In the genomic region with DNA sequence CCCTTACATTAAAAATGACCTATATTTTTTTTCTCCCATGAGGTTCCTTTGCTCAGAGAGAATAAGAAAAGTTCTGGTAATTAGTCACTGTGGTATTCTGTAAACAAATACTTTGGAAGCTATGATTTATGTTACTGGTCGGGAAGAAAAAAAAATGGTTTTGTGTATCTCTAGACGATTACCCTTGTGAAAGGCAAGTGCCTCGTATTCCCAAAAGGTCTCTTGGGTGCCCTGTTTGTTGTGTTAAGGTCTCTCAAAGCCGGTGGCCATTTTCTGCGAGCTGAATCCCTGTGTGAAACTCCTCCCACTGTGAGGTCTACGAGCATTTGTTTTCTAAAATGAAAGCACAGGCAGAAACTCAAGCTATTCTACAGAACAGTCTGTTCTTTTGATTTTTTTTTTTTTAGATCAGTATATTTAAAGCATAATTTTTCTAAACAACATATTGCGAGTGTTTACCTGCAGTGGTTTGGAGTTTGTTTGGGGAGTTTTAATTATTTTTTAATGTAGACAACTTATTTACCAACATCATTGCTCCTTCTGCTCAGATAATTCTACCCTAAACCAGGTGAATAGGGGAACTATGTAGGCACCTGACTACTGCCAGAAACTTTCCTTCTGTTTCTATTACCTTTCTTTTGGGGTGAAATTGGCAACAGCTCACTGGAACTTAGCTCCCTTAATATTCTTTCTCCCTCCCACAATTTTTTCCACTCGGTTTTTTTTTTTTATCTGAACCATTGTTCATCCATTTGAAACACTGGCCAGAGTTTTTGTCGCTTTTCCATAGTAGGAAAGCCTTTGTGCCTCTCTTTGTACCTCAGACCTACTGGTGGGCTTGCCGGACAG, we compare ENCODE assay signal across 1 cellular context.
TF ChIP-seq lines count a peak whose summit lies in the region.

No MANE protein-coding gene starts in this region.

TF ChIP-seq in GM12878, 131 proteins besides CTCF, POLR2A, EP300 and RAD21 (continued from another document and continues in another):
- TF ChIP-seq SUZ12 (IDR thresholded peaks at IDR 0.05; ENCODE audit: unreplicated experiment) (no peak), RELB (IDR thresholded peaks at IDR 0.05; ENCODE audit: low read depth) (peak; percentile 72; the same call in 1 of the 2 replicates), ZZZ3 (IDR thresholded peaks at IDR 0.05; ENCODE audit: control insufficient read depth, insufficient read length, low read depth) (no peak), ATF3 (IDR thresholded peaks at IDR 0.05; ENCODE audit: borderline replicate concordance, extremely low read depth, low read depth, low read length) (no peak), POU2F2 (IDR thresholded peaks at IDR 0.05; ENCODE audit: borderline replicate concordance, low read depth, low read length) (no peak), RBBP5 (conservative IDR thresholded peaks at IDR 0.05) (no peak), MEF2A (IDR thresholded peaks at IDR 0.05; ENCODE audit: insufficient read depth, low read depth, low read length) (no peak), BRCA1 (IDR thresholded peaks at IDR 0.05; ENCODE audit: low read depth, low read length) (no peak), NRF1 (conservative IDR thresholded peaks at IDR 0.05; ENCODE audit: low read depth, low read length) (no peak), FOXK2 (IDR thresholded peaks at IDR 0.05) (no peak), NFIC (IDR thresholded peaks at IDR 0.05; ENCODE audit: low read depth, low read length) (peak; percentile 46; the same call in 1 of the 2 replicates), SMARCA5 (IDR thresholded peaks at IDR 0.05) (no peak), SPI1 (IDR thresholded peaks at IDR 0.05; ENCODE audit: borderline replicate concordance, insufficient read depth, low read depth, low read length) (no peak), EED (IDR thresholded peaks at IDR 0.05; ENCODE audit: low read depth) (no peak), IKZF2 (IDR thresholded peaks at IDR 0.05) (0 out of 4 replicates have a peak, but pooled peaks of 1 of the 2 experiments have one; percentile 11), HDAC2 (IDR thresholded peaks at IDR 0.05) (no peak), ZSCAN29 (IDR thresholded peaks at IDR 0.05) (no peak), HDAC6 (IDR thresholded peaks at IDR 0.05; ENCODE audit: unreplicated experiment) (no peak), USF1 (IDR thresholded peaks at IDR 0.05; ENCODE audit: borderline replicate concordance, extremely low read length, insufficient read depth, low read depth, low read length) (no peak), JUNB (IDR thresholded peaks at IDR 0.05) (peak; percentile 19; the same call in 1 of the 2 replicates), NKRF (conservative IDR thresholded peaks at IDR 0.05) (no peak), YY1 (IDR thresholded peaks at IDR 0.05; ENCODE audit: low read depth, low read length) (peak; percentile 97), EZH2 (IDR thresholded peaks at IDR 0.05; ENCODE audit: borderline replicate concordance, control insufficient read depth, low read depth, low read length) (no peak), ESRRA (IDR thresholded peaks at IDR 0.05; ENCODE audit: low read length) (no peak), REST (IDR thresholded peaks at IDR 0.05; ENCODE audit: low read depth, low read length) (no peak), MLLT1 (IDR thresholded peaks at IDR 0.05) (0 out of 2 replicates have a peak, but pooled peaks have one; percentile 52), SREBF2 (IDR thresholded peaks at IDR 0.05; ENCODE audit: low read length) (no peak), CREB1 (IDR thresholded peaks at IDR 0.05; ENCODE audit: low read depth) (no peak), CEBPB (IDR thresholded peaks at IDR 0.05; ENCODE audit: borderline replicate concordance in 1 of 2, low read depth in 2 of 2, low read length in 2 of 2) (no peak), RUNX3 (IDR thresholded peaks at IDR 0.05; ENCODE audit: low read length) (peak; percentile 55; the same call in 1 of the 2 replicates), SMC3 (IDR thresholded peaks at IDR 0.05; ENCODE audit: borderline replicate concordance, low read length) (no peak), IKZF1 (conservative IDR thresholded peaks at IDR 0.05) (no peak; the same call in 1 of the 2 replicates), TCF7 (IDR thresholded peaks at IDR 0.05; ENCODE audit: borderline replicate concordance) (no peak), ZNF622 (IDR thresholded peaks at IDR 0.05) (no peak), POLR2AphosphoS5 (IDR thresholded peaks at IDR 0.05; ENCODE audit: low read length) (peak; percentile 58), MEF2B (IDR thresholded peaks at IDR 0.05; ENCODE audit: partially characterized antibody, poor library complexity, severe bottlenecking) (peak; percentile 58), TAF1 (IDR thresholded peaks at IDR 0.05; ENCODE audit: borderline replicate concordance, low read depth, low read length) (peak; percentile 74; the same call in 1 of the 2 replicates), PAX8 (IDR thresholded peaks at IDR 0.05) (peak; percentile 84; the same call in 1 of the 2 replicates), NBN (IDR thresholded peaks at IDR 0.05) (no peak), SMAD1 (IDR thresholded peaks at IDR 0.05; ENCODE audit: low read depth, partially characterized antibody) (no peak), BCL11A (IDR thresholded peaks at IDR 0.05; ENCODE audit: low read depth, low read length) (no peak), CREM (IDR thresholded peaks at IDR 0.05; ENCODE audit: low read depth) (no peak)
- TF ChIP-seq, protein P1, sequence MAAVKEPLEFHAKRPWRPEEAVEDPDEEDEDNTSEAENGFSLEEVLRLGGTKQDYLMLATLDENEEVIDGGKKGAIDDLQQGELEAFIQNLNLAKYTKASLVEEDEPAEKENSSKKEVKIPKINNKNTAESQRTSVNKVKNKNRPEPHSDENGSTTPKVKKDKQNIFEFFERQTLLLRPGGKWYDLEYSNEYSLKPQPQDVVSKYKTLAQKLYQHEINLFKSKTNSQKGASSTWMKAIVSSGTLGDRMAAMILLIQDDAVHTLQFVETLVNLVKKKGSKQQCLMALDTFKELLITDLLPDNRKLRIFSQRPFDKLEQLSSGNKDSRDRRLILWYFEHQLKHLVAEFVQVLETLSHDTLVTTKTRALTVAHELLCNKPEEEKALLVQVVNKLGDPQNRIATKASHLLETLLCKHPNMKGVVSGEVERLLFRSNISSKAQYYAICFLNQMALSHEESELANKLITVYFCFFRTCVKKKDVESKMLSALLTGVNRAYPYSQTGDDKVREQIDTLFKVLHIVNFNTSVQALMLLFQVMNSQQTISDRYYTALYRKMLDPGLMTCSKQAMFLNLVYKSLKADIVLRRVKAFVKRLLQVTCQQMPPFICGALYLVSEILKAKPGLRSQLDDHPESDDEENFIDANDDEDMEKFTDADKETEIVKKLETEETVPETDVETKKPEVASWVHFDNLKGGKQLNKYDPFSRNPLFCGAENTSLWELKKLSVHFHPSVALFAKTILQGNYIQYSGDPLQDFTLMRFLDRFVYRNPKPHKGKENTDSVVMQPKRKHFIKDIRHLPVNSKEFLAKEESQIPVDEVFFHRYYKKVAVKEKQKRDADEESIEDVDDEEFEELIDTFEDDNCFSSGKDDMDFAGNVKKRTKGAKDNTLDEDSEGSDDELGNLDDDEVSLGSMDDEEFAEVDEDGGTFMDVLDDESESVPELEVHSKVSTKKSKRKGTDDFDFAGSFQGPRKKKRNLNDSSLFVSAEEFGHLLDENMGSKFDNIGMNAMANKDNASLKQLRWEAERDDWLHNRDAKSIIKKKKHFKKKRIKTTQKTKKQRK (IDR thresholded peaks at IDR 0.05; ENCODE audit: low read depth, low read length): no peak
- TF ChIP-seq, protein P2, sequence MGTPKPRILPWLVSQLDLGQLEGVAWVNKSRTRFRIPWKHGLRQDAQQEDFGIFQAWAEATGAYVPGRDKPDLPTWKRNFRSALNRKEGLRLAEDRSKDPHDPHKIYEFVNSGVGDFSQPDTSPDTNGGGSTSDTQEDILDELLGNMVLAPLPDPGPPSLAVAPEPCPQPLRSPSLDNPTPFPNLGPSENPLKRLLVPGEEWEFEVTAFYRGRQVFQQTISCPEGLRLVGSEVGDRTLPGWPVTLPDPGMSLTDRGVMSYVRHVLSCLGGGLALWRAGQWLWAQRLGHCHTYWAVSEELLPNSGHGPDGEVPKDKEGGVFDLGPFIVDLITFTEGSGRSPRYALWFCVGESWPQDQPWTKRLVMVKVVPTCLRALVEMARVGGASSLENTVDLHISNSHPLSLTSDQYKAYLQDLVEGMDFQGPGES (IDR thresholded peaks at IDR 0.05): no peak
- TF ChIP-seq, protein P3, sequence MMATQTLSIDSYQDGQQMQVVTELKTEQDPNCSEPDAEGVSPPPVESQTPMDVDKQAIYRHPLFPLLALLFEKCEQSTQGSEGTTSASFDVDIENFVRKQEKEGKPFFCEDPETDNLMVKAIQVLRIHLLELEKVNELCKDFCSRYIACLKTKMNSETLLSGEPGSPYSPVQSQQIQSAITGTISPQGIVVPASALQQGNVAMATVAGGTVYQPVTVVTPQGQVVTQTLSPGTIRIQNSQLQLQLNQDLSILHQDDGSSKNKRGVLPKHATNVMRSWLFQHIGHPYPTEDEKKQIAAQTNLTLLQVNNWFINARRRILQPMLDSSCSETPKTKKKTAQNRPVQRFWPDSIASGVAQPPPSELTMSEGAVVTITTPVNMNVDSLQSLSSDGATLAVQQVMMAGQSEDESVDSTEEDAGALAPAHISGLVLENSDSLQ (IDR thresholded peaks at IDR 0.05): peak; percentile 18; the same call in 1 of the 2 replicates
